ENCODE assay signal across 14 cellular contexts in genomic region chr14:37622231-37622923, GRCh38. TPM values are rescaled to one million over a fixed set of nuclear protein-coding genes. Genes with fewer than 3 reads are reported as not detected.
DNase-seq lines count a peak whose midpoint lies in the region; ATAC-seq, FAIRE-seq and TF ChIP-seq lines count a peak whose summit lies in the region.
"Had no signal": no experiment of that assay in that cellular context is flagged by ENCODE, and none has a peak within 500 bp of the region (broad histone marks: within the 10 kb centered on the region; RNA-seq: fewer than 3 reads in every experiment).

No MANE protein-coding gene starts in this region.

- CTCF ChIA-PET in HepG2 (lab: Yijun Ruan, JAX; ENCODE audit: low intra/inter-chr PET ratio, low total read pairs): no interaction called here

- H3K4me1 Mint-ChIP-seq in endodermal cell: no peaks in the 10 kb centered on the region
- H3K4me1 Mint-ChIP-seq: activated naive CD4-positive, alpha-beta T cell treated with anti-CD3 and anti-CD28 coated beads, Interleukin-2, amount 50 U/mL, for 24 hours had no signal

- H2AFZ ChIP-seq in HepG2 (ENCODE audit: low read length): no peak overlapping the region

- H3K27me3 ChIP-seq in HUES6 (ENCODE audit: control insufficient read depth, insufficient read depth, low read length) (peaks cover 55% of the 10 kb centered on the region), endodermal cell (ENCODE audit: control insufficient read depth, insufficient read depth, low read length, poor library complexity, severe bottlenecking) (peaks cover 45% of the 10 kb centered on the region), HepG2 (ENCODE audit: control insufficient read depth in 1 of 2, insufficient read depth in 2 of 2, low read length in 2 of 2) (no peaks in the 10 kb centered on the region), suprapubic skin (peaks cover 28% of the 10 kb centered on the region)

- H3K9me3 ChIP-seq in HUES6 (ENCODE audit: control insufficient read depth, insufficient read depth, low read depth, low read length) (no peaks in the 10 kb centered on the region), endodermal cell (ENCODE audit: control insufficient read depth, low read length) (no peaks in the 10 kb centered on the region), HepG2 (ENCODE audit: low read length) (no peaks in the 10 kb centered on the region), suprapubic skin (peaks cover 5% of the 10 kb centered on the region)
- H3K9me3 ChIP-seq: tibial nerve had no signal

- no peak for TF ChIP-seq EP300 in HepG2 (IDR thresholded peaks at IDR 0.05; ENCODE audit: low read depth in 2 of 2, low read length in 2 of 2)
- no peak for TF ChIP-seq EP300 in HepG2 (CRISPR knock-in tag; IDR thresholded peaks at IDR 0.05; ENCODE audit: borderline replicate concordance)
- TF ChIP-seq EP300 in suprapubic skin (IDR thresholded peaks at IDR 0.05): no peak

- H3K79me2 ChIP-seq in HepG2 (ENCODE audit: insufficient read depth, low read length): no peaks in the 10 kb centered on the region

- no peak for TF ChIP-seq RAD21 in HepG2 (CRISPR knock-in tag; IDR thresholded peaks at IDR 0.05)

- no peak overlapping the region for H3K4me2 ChIP-seq in HepG2 (ENCODE audit: low read depth, low read length)

- H3K27ac ChIP-seq in HUES6 (ENCODE audit: low read depth, low read length) (no peak overlapping the region), endodermal cell (ENCODE audit: low read depth, low read length) (no peak overlapping the region), HepG2 (ENCODE audit: extremely low read length, insufficient read depth, low read length) (no peak overlapping the region), suprapubic skin (no peak overlapping the region)
- H3K27ac ChIP-seq: HL-60, tibial nerve had no signal

- in situ Hi-C loops in HepG2 (cut with HindIII; ENCODE audit: extremely low pct_ligation_motif_present, low pct_unique_long_range_greater_than_20kb): no loop called here

- POLR2A ChIA-PET in HepG2 (lab: Yijun Ruan, JAX): interaction anchor here (1.4 kb wide), 1 partner anchor 28 kb away, joined by 4 read pairs; no protein-coding TSS in a partner anchor

- no peaks in the 10 kb centered on the region for H4K20me1 ChIP-seq in HepG2 (ENCODE audit: insufficient read depth, low read length)

- H3K4me3 ChIP-seq in HUES6 (ENCODE audit: low read depth, low read length) (peak overlapping the region; percentile 66), endodermal cell (ENCODE audit: low read length) (peak overlapping the region; percentile 29), HepG2 (replicated peaks in 1 of 3; ENCODE audit: insufficient read depth in 1 of 3, low read depth in 2 of 3, low read length in 3 of 3) (no peak overlapping the region), suprapubic skin (peak overlapping the region; percentile 35)
- H3K4me3 ChIP-seq: GM12878 had no signal

- no peak for FAIRE-seq in HepG2 (lab: Jason Lieb, UNC)
- FAIRE-seq in HTR-8/SVneo (lab: Jason Lieb, UNC): no peak
- FAIRE-seq: GM12878 had no signal

- TF ChIP-seq CTCF in endodermal cell (conservative IDR thresholded peaks at IDR 0.05) (peak; percentile 51), HepG2 (CRISPR knock-in tag; IDR thresholded peaks at IDR 0.05) (no peak), suprapubic skin (IDR thresholded peaks at IDR 0.05) (no peak)

- H3K36me3 ChIP-seq in HUES6 (ENCODE audit: control insufficient read depth, insufficient read depth, low read length) (no peaks in the 10 kb centered on the region), endodermal cell (ENCODE audit: control insufficient read depth, insufficient read depth, low read length) (no peaks in the 10 kb centered on the region), HepG2 (replicated peaks in 1 of 2; ENCODE audit: control insufficient read depth in 1 of 2, insufficient read depth in 2 of 2, low read length in 2 of 2) (peaks cover 0 to 5% of the 10 kb centered on the region in 2 experiments; a peak in 4 of 5 replicates), suprapubic skin (no peaks in the 10 kb centered on the region)
- H3K36me3 ChIP-seq: tibial nerve had no signal

- H3K4me3 Mint-ChIP-seq in endodermal cell: peak overlapping the region; percentile 48
- H3K4me3 Mint-ChIP-seq: activated naive CD4-positive, alpha-beta T cell treated with anti-CD3 and anti-CD28 coated beads, Interleukin-2, amount 50 U/mL, for 24 hours had no signal

- peaks cover 14% of the 10 kb centered on the region for H3K36me3 Mint-ChIP-seq in endodermal cell (ENCODE audit: low read depth)
- H3K36me3 Mint-ChIP-seq: activated naive CD4-positive, alpha-beta T cell treated with anti-CD3 and anti-CD28 coated beads, Interleukin-2, amount 50 U/mL, for 24 hours had no signal

- TF ChIP-seq POLR2A in HepG2 (IDR thresholded peaks at IDR 0.05; ENCODE audit: insufficient read depth in 1 of 2, low read depth in 2 of 2, low read length in 2 of 2): no peak
- no peak for TF ChIP-seq POLR2A in suprapubic skin (IDR thresholded peaks at IDR 0.05)

- no peak for ATAC-seq in HepG2
- ATAC-seq: GM12878, left lobe of liver had no signal

- H3K27me3 Mint-ChIP-seq in endodermal cell (ENCODE audit: insufficient read depth): peaks cover 68% of the 10 kb centered on the region

- no TSS peak for BruUV-seq in HepG2 (replicated peaks; lab: Mats Ljungman, UMichigan)

- no peaks in the 10 kb centered on the region for H3K4me1 ChIP-seq in HUES6 (ENCODE audit: control insufficient read depth, insufficient read depth, low read length)
- H3K4me1 ChIP-seq in endodermal cell (ENCODE audit: control insufficient read depth, insufficient read depth, low read length): no peaks in the 10 kb centered on the region
- peaks cover 35% of the 10 kb centered on the region for H3K4me1 ChIP-seq in HepG2 (ENCODE audit: insufficient read depth, low read length)
- peaks cover 18% of the 10 kb centered on the region for H3K4me1 ChIP-seq in suprapubic skin

- H3K9ac ChIP-seq in HUES6 (ENCODE audit: low read length) (peak overlapping the region; percentile 61), endodermal cell (ENCODE audit: extremely low read depth, low read length, poor library complexity, severe bottlenecking) (no peak overlapping the region), HepG2 (ENCODE audit: insufficient read depth, low read depth, low read length) (no peak overlapping the region)

- DNase-seq in endodermal cell: peak; percentile 85
- no peak for DNase-seq in HepG2 (ENCODE audit: low spot score)
- no peak for DNase-seq in suprapubic skin (ENCODE audit: low spot score in 2 of 2)
- DNase-seq in HCEC 1CT: no peak
- no peak for DNase-seq in HTR-8/SVneo (ENCODE audit: insufficient read length, low spot score)
- DNase-seq in glomerular visceral epithelial cell (ENCODE audit: extremely low spot score): no peak
- DNase-seq: Calu3, NCI-H1092 treated with DMSO at 0.1 percent for 48 hours had no signal

- no peak overlapping the region for H3K27ac Mint-ChIP-seq in endodermal cell
- H3K27ac Mint-ChIP-seq: activated naive CD4-positive, alpha-beta T cell treated with anti-CD3 and anti-CD28 coated beads, Interleukin-2, amount 50 U/mL, for 24 hours had no signal

- no peaks in the 10 kb centered on the region for H3K9me3 Mint-ChIP-seq in endodermal cell
- H3K9me3 Mint-ChIP-seq: activated naive CD4-positive, alpha-beta T cell treated with anti-CD3 and anti-CD28 coated beads, Interleukin-2, amount 50 U/mL, for 24 hours had no signal

- intact Hi-C loops in HepG2 (cut with micrococcal nuclease; ENCODE audit: unreplicated experiment): no loop called here

- WGBS in endodermal cell (ENCODE audit: insufficient coverage in 1 of 2, insufficient read length in 1 of 2), 2 experiments: 12 to 22% methylated on average over 27 to 81 of the region's 81 CpGs
- WGBS in HepG2 (ENCODE audit: low lambda C conversion rate): 98% methylated on average over 81 of the region's 81 CpGs
- 18% methylated on average over 66 of the region's 81 CpGs for WGBS in suprapubic skin

RNA-seq across cellular contexts. Expression of gene TTC6, which starts 26.9 kb away (rescaled TPM):
- total RNA-seq in endodermal cell: 10 to 100 TPM in 1 of 2 donors, 1 to 10 TPM in 1; 8.1 to 11.0 TPM
- 0.50 TPM for polyA plus RNA-seq in endodermal cell (2013, experiment 1 of 2)
- 0.54 TPM for polyA plus RNA-seq in endodermal cell (2013, experiment 2 of 2)
- total RNA-seq in HepG2 (2016; rRNA removed; fragmentation: Illumina TruSeq; extraction: Trizol): 13.2 and 27.4 TPM in 2 replicates
- total RNA-seq in HepG2 (2016; cell fraction: cytosol; rRNA removed; fragmentation: Illumina TruSeq; extraction: Trizol; ENCODE audit: low read depth): 21.5 and 24.0 TPM in 2 replicates
- 11.2 and 26.5 TPM in 2 replicates for total RNA-seq in HepG2 (2016; cell fraction: insoluble cytoplasmic fraction; rRNA removed; fragmentation: Illumina TruSeq; extraction: Trizol)
- total RNA-seq in HepG2 (2016; cell fraction: membrane; rRNA removed; fragmentation: Illumina TruSeq; extraction: Trizol): 16.2 and 16.4 TPM in 2 replicates
- 87.8 and 88.1 TPM in 2 replicates for total RNA-seq in HepG2 (2016; cell fraction: nucleus; rRNA removed; fragmentation: Illumina TruSeq; extraction: Trizol)
- 8.6 and 9.3 TPM in 2 replicates for polyA plus RNA-seq in HepG2 (2011; rRNA removed)
- 2.6 and 3.9 TPM in 2 replicates for polyA plus RNA-seq in HepG2 (2011; cell fraction: cytosol; rRNA removed)
- polyA plus RNA-seq in HepG2 (2011; cell fraction: nucleus; rRNA removed): 28.3 and 28.6 TPM in 2 replicates
- polyA plus RNA-seq in HepG2 (2012): 7.9 and 8.5 TPM in 2 replicates
- 3.5 and 4.5 TPM in 2 replicates for polyA plus RNA-seq in HepG2 (2016; cell fraction: cytosol; fragmentation: Illumina TruSeq; extraction: Trizol; ENCODE audit: low read depth)
- polyA plus RNA-seq in HepG2 (2016; cell fraction: insoluble cytoplasmic fraction; fragmentation: Illumina TruSeq; extraction: Trizol; ENCODE audit: low read depth): 5.4 and 8.4 TPM in 2 replicates
- polyA plus RNA-seq in HepG2 (2016; cell fraction: membrane; fragmentation: Illumina TruSeq; extraction: Trizol; ENCODE audit: low read depth): 4.9 and 5.2 TPM in 2 replicates
- polyA plus RNA-seq in HepG2 (2016; cell fraction: nucleus; fragmentation: Illumina TruSeq; extraction: Trizol; ENCODE audit: insufficient read depth, low read depth): 52.2 and 52.8 TPM in 2 replicates
- 0.61 and 8.5 TPM in 2 replicates for polyA minus RNA-seq in HepG2 (2011; rRNA and poly(A)+ RNA removed; ENCODE audit: low replicate concordance)
- 4.9 and 5.1 TPM in 2 replicates for polyA minus RNA-seq in HepG2 (2011; cell fraction: cytosol; rRNA and poly(A)+ RNA removed)
- 136 TPM in 2 replicates for polyA minus RNA-seq in HepG2 (2011; cell fraction: nucleus; rRNA and poly(A)+ RNA removed)
- 1 to 10 TPM in 2 of 4 donors, under 1 TPM in 2; 0.18 to 9.5 (median 1.1) TPM for total RNA-seq in suprapubic skin
- total RNA-seq: GM12878, tibial nerve had no signal
- polyA plus RNA-seq: GM12878 had no signal

RNA-seq across cellular contexts. Expression of gene FOXA1, which starts 27.3 kb away (rescaled TPM):
- total RNA-seq in endodermal cell (10 to 100 TPM; 41.2 to 51.4 TPM), HepG2 (2016; rRNA removed; fragmentation: Illumina TruSeq; extraction: Trizol) (58.1 and 58.6 TPM in 2 replicates), suprapubic skin (10 to 100 TPM in 2 of 4 donors, 1 to 10 TPM in 2; 4.8 to 14.4 (median 8.3) TPM)
- 4.0 TPM for polyA plus RNA-seq in endodermal cell (2013, experiment 1 of 2)
- polyA plus RNA-seq in endodermal cell (2013, experiment 2 of 2): 3.4 TPM
- 14.5 and 16.1 TPM in 2 replicates for total RNA-seq in HepG2 (2016; cell fraction: cytosol; rRNA removed; fragmentation: Illumina TruSeq; extraction: Trizol; ENCODE audit: low read depth)
- total RNA-seq in HepG2 (2016; cell fraction: insoluble cytoplasmic fraction; rRNA removed; fragmentation: Illumina TruSeq; extraction: Trizol): 51.7 and 53.7 TPM in 2 replicates
- 58.2 and 61.8 TPM in 2 replicates for total RNA-seq in HepG2 (2016; cell fraction: membrane; rRNA removed; fragmentation: Illumina TruSeq; extraction: Trizol)
- total RNA-seq in HepG2 (2016; cell fraction: nucleus; rRNA removed; fragmentation: Illumina TruSeq; extraction: Trizol): 59.1 and 60.1 TPM in 2 replicates
- polyA plus RNA-seq in HepG2 (2011; rRNA removed): 43.4 and 47.6 TPM in 2 replicates
- 41.8 and 44.7 TPM in 2 replicates for polyA plus RNA-seq in HepG2 (2011; cell fraction: cytosol; rRNA removed)
- 54.5 and 66.1 TPM in 2 replicates for polyA plus RNA-seq in HepG2 (2011; cell fraction: nucleus; rRNA removed)
- 32.0 and 32.4 TPM in 2 replicates for polyA plus RNA-seq in HepG2 (2012)
- 9.3 and 9.9 TPM in 2 replicates for polyA plus RNA-seq in HepG2 (2016; cell fraction: cytosol; fragmentation: Illumina TruSeq; extraction: Trizol; ENCODE audit: low read depth)
- 93.1 and 102 TPM in 2 replicates for polyA plus RNA-seq in HepG2 (2016; cell fraction: insoluble cytoplasmic fraction; fragmentation: Illumina TruSeq; extraction: Trizol; ENCODE audit: low read depth)
- polyA plus RNA-seq in HepG2 (2016; cell fraction: membrane; fragmentation: Illumina TruSeq; extraction: Trizol; ENCODE audit: low read depth): 37.3 and 39.0 TPM in 2 replicates
- 98.8 and 112 TPM in 2 replicates for polyA plus RNA-seq in HepG2 (2016; cell fraction: nucleus; fragmentation: Illumina TruSeq; extraction: Trizol; ENCODE audit: insufficient read depth, low read depth)
- 4.0 and 60.9 TPM in 2 replicates for polyA minus RNA-seq in HepG2 (2011; rRNA and poly(A)+ RNA removed; ENCODE audit: low replicate concordance)
- 54.0 and 57.6 TPM in 2 replicates for polyA minus RNA-seq in HepG2 (2011; cell fraction: cytosol; rRNA and poly(A)+ RNA removed)
- polyA minus RNA-seq in HepG2 (2011; cell fraction: nucleus; rRNA and poly(A)+ RNA removed): 76.0 and 85.0 TPM in 2 replicates
- total RNA-seq: tibial nerve had no signal

Comparison
In these comparisons a context has a peak if more than half of its experiments do, and no peak if none do; other contexts are left out.
1. H3K4me3 ChIP-seq: peak in HUES6 (single experiment), endodermal cell (single experiment) and suprapubic skin (single experiment); none in HepG2 (0 of 3).